9 cellular contexts compared by ENCODE assay signal in the genomic region with DNA sequence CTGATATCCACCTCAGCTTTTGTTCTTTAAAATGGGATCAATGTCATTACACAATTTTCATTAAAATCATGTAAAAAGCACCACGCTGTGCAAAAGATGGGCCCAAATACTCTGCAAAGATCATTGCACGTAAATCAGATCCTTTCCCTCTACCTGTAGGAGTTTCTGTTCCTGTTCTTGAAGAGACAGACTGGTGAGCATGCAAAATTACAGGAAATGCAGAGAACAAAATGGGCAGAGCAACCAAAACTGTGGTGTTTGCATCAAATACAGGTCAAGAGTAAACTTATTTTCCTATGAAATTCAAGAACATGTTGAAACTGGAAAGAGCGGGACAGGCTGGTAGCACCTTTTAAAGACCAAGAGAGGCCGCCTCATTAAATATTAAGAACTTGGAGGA.
DNase-seq lines count a peak whose midpoint lies in the region; ATAC-seq and TF ChIP-seq lines count a peak whose summit lies in the region.
"Had no signal": no experiment of that assay in that cellular context is flagged by ENCODE, and none has a peak within 500 bp of the region (broad histone marks: within the 10 kb centered on the region; RNA-seq: fewer than 3 reads in every experiment).

No MANE protein-coding gene starts in this region.

- H3K27ac Mint-ChIP-seq in activated naive CD4-positive, alpha-beta T cell treated with anti-CD3 and anti-CD28 coated beads for 36 hours, result no peak overlapping the region

- no peaks in the 10 kb centered on the region for H3K4me1 Mint-ChIP-seq in activated naive CD4-positive, alpha-beta T cell treated with anti-CD3 and anti-CD28 coated beads for 36 hours (ENCODE audit: low read depth)

- TF ChIP-seq CTCF in esophagus muscularis mucosa (IDR thresholded peaks at IDR 0.05), result no peak
- TF ChIP-seq CTCF in brain microvascular endothelial cell (IDR thresholded peaks at IDR 0.05; ENCODE audit: low read depth, low read length, missing control alignments), result no peak
- no peak for TF ChIP-seq CTCF in heart right ventricle (IDR thresholded peaks at IDR 0.05)

- H3K4me1 ChIP-seq in esophagus muscularis mucosa (peaks cover 0 to 25% (median 24%) of the 10 kb centered on the region in 4 donors), heart right ventricle (no peaks in the 10 kb centered on the region)

- no peaks in the 10 kb centered on the region for H3K9me3 Mint-ChIP-seq in activated naive CD4-positive, alpha-beta T cell treated with anti-CD3 and anti-CD28 coated beads for 36 hours

- 82% methylated on average over 4 of the region's 4 CpGs for WGBS in esophagus muscularis mucosa
- 97% methylated on average over 4 of the region's 4 CpGs for WGBS in heart right ventricle, 2 donors

- intact Hi-C loops in esophagus muscularis mucosa (cut with DNase I) (no loop called here), heart right ventricle (cut with DNase I) (no loop called here)
- intact Hi-C loops in activated naive CD4-positive, alpha-beta T cell treated with anti-CD3 and anti-CD28 coated beads for 36 hours (cut with micrococcal nuclease), result no loop called here

- TF ChIP-seq EP300 in esophagus muscularis mucosa (IDR thresholded peaks at IDR 0.05), result no peak

- no peaks in the 10 kb centered on the region for H3K27me3 Mint-ChIP-seq in activated naive CD4-positive, alpha-beta T cell treated with anti-CD3 and anti-CD28 coated beads for 36 hours (ENCODE audit: low read depth)

- in situ Hi-C loops in brain microvascular endothelial cell (cut with HindIII; ENCODE audit: low pct_ligation_motif_present, low sequenced_read_pairs), result no loop called here

- DNase-seq in esophagus muscularis mucosa (ENCODE audit: extremely low spot score), result no peak
- DNase-seq in activated naive CD4-positive, alpha-beta T cell treated with anti-CD3 and anti-CD28 coated beads for 36 hours, result no peak
- DNase-seq in brain microvascular endothelial cell, result no peak
- no peak for DNase-seq in heart right ventricle

- no peaks in the 10 kb centered on the region for H3K36me3 Mint-ChIP-seq in activated naive CD4-positive, alpha-beta T cell treated with anti-CD3 and anti-CD28 coated beads for 36 hours (ENCODE audit: low read depth)

- H3K27me3 ChIP-seq in esophagus muscularis mucosa (no peaks in the 10 kb centered on the region), brain microvascular endothelial cell (replicated peaks) (no peaks in the 10 kb centered on the region), heart right ventricle (no peaks in the 10 kb centered on the region)
- H3K27me3 ChIP-seq: upper lobe of left lung had no signal

- ATAC-seq in GM18499 (IDR thresholded peaks at IDR 0.05; ENCODE audit: insufficient read depth, unreplicated experiment) (peak; percentile 100), GM19463 (IDR thresholded peaks at IDR 0.05; ENCODE audit: unreplicated experiment) (peak; percentile 93), HG02884 (IDR thresholded peaks at IDR 0.05; ENCODE audit: unreplicated experiment) (peak; percentile 98), HG03558 (IDR thresholded peaks at IDR 0.05; ENCODE audit: extremely low read depth, unreplicated experiment) (peak; percentile 97), heart right ventricle (no peak)

- CTCF ChIA-PET in activated naive CD4-positive, alpha-beta T cell treated with anti-CD3 and anti-CD28 coated beads for 36 hours (lab: Charles Lee), result no interaction called here

- H3K4me3 ChIP-seq in esophagus muscularis mucosa (no peak overlapping the region), brain microvascular endothelial cell (ENCODE audit: low read depth, low read length) (no peak overlapping the region), heart right ventricle (no peak overlapping the region)
- H3K4me3 ChIP-seq: upper lobe of left lung had no signal

- H3K36me3 ChIP-seq in esophagus muscularis mucosa (no peaks in the 10 kb centered on the region), brain microvascular endothelial cell (replicated peaks) (no peaks in the 10 kb centered on the region), heart right ventricle (no peaks in the 10 kb centered on the region)
- H3K36me3 ChIP-seq: upper lobe of left lung had no signal

- no peak for TF ChIP-seq POLR2A in esophagus muscularis mucosa (IDR thresholded peaks at IDR 0.05; ENCODE audit: low read depth)

- H3K27ac ChIP-seq in esophagus muscularis mucosa (replicated peaks in 1 of 4) (no peak overlapping the region), brain microvascular endothelial cell (no peak overlapping the region), heart right ventricle (no peak overlapping the region)
- H3K27ac ChIP-seq: upper lobe of left lung had no signal

- no peak overlapping the region for H3K4me3 Mint-ChIP-seq in activated naive CD4-positive, alpha-beta T cell treated with anti-CD3 and anti-CD28 coated beads for 36 hours

- H3K9me3 ChIP-seq in esophagus muscularis mucosa, result no peaks in the 10 kb centered on the region
- H3K9me3 ChIP-seq in heart right ventricle, result no peaks in the 10 kb centered on the region
- H3K9me3 ChIP-seq: upper lobe of left lung had no signal

Comparison
In these comparisons a context has a peak if more than half of its experiments do, and no peak if none do; other contexts are left out.
1. ATAC-seq: peak in GM18499 (single experiment), GM19463 (single experiment), HG02884 (single experiment) and HG03558 (single experiment); none in heart right ventricle (0 of 8).